ENCODE assay signal across 9 cellular contexts in the genomic region with DNA sequence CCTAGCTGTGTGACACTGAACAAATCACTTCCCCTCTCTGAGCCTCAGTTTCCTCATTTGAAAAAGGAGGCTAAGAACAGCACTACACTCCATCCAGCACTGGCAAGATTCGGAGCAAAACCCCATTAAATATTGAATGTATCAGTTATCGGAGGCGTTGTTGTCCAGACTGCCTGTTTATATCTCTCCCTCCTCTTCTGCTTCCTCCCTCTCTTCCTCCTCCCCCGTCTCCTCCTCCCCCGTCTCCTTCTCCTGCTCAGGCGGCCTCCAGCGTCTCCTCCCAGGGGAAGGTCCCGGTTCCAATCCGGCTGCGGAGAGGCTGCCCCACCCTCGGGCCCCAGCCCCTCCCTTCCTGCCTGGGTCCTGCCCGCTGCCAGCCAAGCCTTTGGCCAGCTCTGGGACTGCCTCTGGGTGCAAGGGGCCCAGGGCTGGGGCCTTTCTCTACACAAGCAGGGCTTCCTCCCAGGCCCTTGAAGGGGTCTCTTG. TPM values are rescaled to one million over a fixed set of nuclear protein-coding genes. Genes with fewer than 3 reads are reported as not detected.
A peak's percentile ranks its signal among the peaks of the same experiment; 100 is the strongest.
DNase-seq lines count a peak whose midpoint lies in the region; ATAC-seq and TF ChIP-seq lines count a peak whose summit lies in the region.
"Had no signal": no experiment of that assay in that cellular context is flagged by ENCODE, and none has a peak within 500 bp of the region (broad histone marks: within the 10 kb centered on the region; RNA-seq: fewer than 3 reads in every experiment).

No MANE protein-coding gene starts in this region.

- H3K9me3 Mint-ChIP-seq in naive B cell = no peaks in the 10 kb centered on the region

- H3K9me3 ChIP-seq in esophagus squamous epithelium = no peaks in the 10 kb centered on the region

- peaks cover 32 to 75% (median 42%) of the 10 kb centered on the region in 3 donors for H3K4me1 ChIP-seq in esophagus squamous epithelium

- TF ChIP-seq CTCF in esophagus squamous epithelium (IDR thresholded peaks at IDR 0.05) = no peak

- no peaks in the 10 kb centered on the region for H3K27me3 ChIP-seq in esophagus squamous epithelium

- H3K36me3 ChIP-seq in esophagus squamous epithelium = no peaks in the 10 kb centered on the region

- 4% methylated on average over 7 to 10 of the region's 12 CpGs for WGBS in esophagus squamous epithelium, 2 donors

- H3K4me1 Mint-ChIP-seq in naive B cell = peaks cover 33 to 48% (median 41%) of the 10 kb centered on the region in 3 donors

- H3K4me3 ChIP-seq in esophagus squamous epithelium = peak overlapping the region; percentile 13 to 95 (median 73)

- peaks cover 0 to 5% (median 0%) of the 10 kb centered on the region in 3 donors for H3K27me3 Mint-ChIP-seq in naive B cell
- H3K27me3 Mint-ChIP-seq: activated naive CD8-positive, alpha-beta T cell had no signal

- TF ChIP-seq POLR2A in esophagus squamous epithelium (IDR thresholded peaks at IDR 0.05) = peak in 1 of 4 donors; percentile 47

- H3K27ac ChIP-seq in esophagus squamous epithelium = peak overlapping the region; percentile 97 to 98 (median 98)

- H3K27ac Mint-ChIP-seq in naive B cell = peak overlapping the region in 3 of 6 donors; percentile 44 to 99 (median 91)

- H3K4me3 Mint-ChIP-seq in naive B cell = peak overlapping the region in 7 of 8 donors; percentile 9 to 99 (median 74)

- H3K36me3 Mint-ChIP-seq in naive B cell = no peaks in the 10 kb centered on the region
- H3K36me3 Mint-ChIP-seq: activated naive CD8-positive, alpha-beta T cell had no signal

- ATAC-seq in naive B cell (ENCODE audit: low read depth in 2 of 2) (no peak), HG02884 (IDR thresholded peaks at IDR 0.05; ENCODE audit: unreplicated experiment) (no peak), GM21528 (IDR thresholded peaks at IDR 0.05; ENCODE audit: low FRiP score, unreplicated experiment) (no peak), GM21717 (IDR thresholded peaks at IDR 0.05; ENCODE audit: unreplicated experiment) (no peak)

- DNase-seq in NCI-H748 (lab: John Stamatoyannopoulos, UW; ENCODE audit: unreplicated experiment) (peak; percentile 20), NCI-H748 treated with DMSO at 0.1 percent for 48 hours (lab: John Stamatoyannopoulos, UW) (no peak), SKM-1 (lab: John Stamatoyannopoulos, UW; ENCODE audit: unreplicated experiment) (peak; percentile 3), esophagus squamous epithelium (lab: John Stamatoyannopoulos, UW) (no peak), naive B cell (no peak)

- intact Hi-C loops in esophagus squamous epithelium (cut with DNase I) = no loop called here

RNA-seq across cellular contexts. Expression of gene RRAS, which starts 2.0 kb away (rescaled TPM):
- total RNA-seq in esophagus squamous epithelium = 10 to 100 TPM in 3 of 4 donors, 1 to 10 TPM in 1; 6.3 to 40.8 (median 12.8) TPM
- polyA plus RNA-seq in naive B cell (ENCODE audit: low read depth in 6 of 6) = 10 to 100 TPM; 16.6 to 24.9 (median 19.9) TPM

RNA-seq across cellular contexts. Expression of gene SCAF1, which starts 4.1 kb away (rescaled TPM):
- total RNA-seq in esophagus squamous epithelium = 10 to 100 TPM; 11.0 to 24.8 (median 15.2) TPM
- polyA plus RNA-seq in naive B cell (ENCODE audit: low read depth in 6 of 6) = 1 to 10 TPM in 3 of 6 donors, under 1 TPM in 2, not detected in 1; 0.84 to 2.9 (median 1.1) TPM

RNA-seq across cellular contexts. Expression of gene IRF3, which starts 27.7 kb away (rescaled TPM):
- 10 to 100 TPM; 33.5 to 69.1 (median 49.4) TPM for total RNA-seq in esophagus squamous epithelium
- 10 to 100 TPM; 39.3 to 60.5 (median 52.4) TPM for polyA plus RNA-seq in naive B cell (ENCODE audit: low read depth in 6 of 6)

RNA-seq across cellular contexts. Expression of gene BCL2L12, which starts 27.8 kb away (rescaled TPM):
- total RNA-seq in esophagus squamous epithelium = 10 to 100 TPM in 1 of 4 donors, 1 to 10 TPM in 3; 4.4 to 12.9 (median 5.8) TPM
- 10 to 100 TPM in 4 of 6 donors, 1 to 10 TPM in 2; 8.0 to 12.7 (median 10.6) TPM for polyA plus RNA-seq in naive B cell (ENCODE audit: low read depth in 6 of 6)

RNA-seq across cellular contexts. Expression of gene PRMT1, which starts 39.2 kb away (rescaled TPM):
- total RNA-seq in esophagus squamous epithelium = 100 to 1,000 TPM in 3 of 4 donors, 10 to 100 TPM in 1; 86.1 to 206 (median 182) TPM
- 100 to 1,000 TPM; 175 to 363 (median 192) TPM for polyA plus RNA-seq in naive B cell (ENCODE audit: low read depth in 6 of 6)

Comparison
In these comparisons a context has a peak if more than half of its experiments do, and no peak if none do; other contexts are left out.
1. DNase-seq: peak in NCI-H748 (single experiment) and SKM-1 (single experiment); none in NCI-H748 treated with DMSO at 0.1 percent for 48 hours (single experiment), esophagus squamous epithelium (single experiment) and naive B cell (single experiment).